ENCODE assay signal across 17 cellular contexts in genomic region chr7:81625311-81625651, GRCh38.
DNase-seq lines count a peak whose midpoint lies in the region; ATAC-seq, FAIRE-seq and TF ChIP-seq lines count a peak whose summit lies in the region.
"Had no signal": no experiment of that assay in that cellular context is flagged by ENCODE, and none has a peak within 500 bp of the region (broad histone marks: within the 10 kb centered on the region; RNA-seq: fewer than 3 reads in every experiment).

No MANE protein-coding gene starts in this region.

- no peaks in the 10 kb centered on the region for H3K4me1 Mint-ChIP-seq in activated naive CD8-positive, alpha-beta T cell treated with anti-CD3 and anti-CD28 coated beads, Interleukin-2, amount 50 U/mL, for 24 hours
- H3K4me1 Mint-ChIP-seq: CD14-positive monocyte had no signal

- H3K4me1 ChIP-seq in kidney (ENCODE audit: control insufficient read depth in 1 of 2, insufficient read depth in 1 of 2, low read depth in 1 of 2, low read length in 2 of 2) (peaks cover 0 to 6% of the 10 kb centered on the region in 2 donors), skeletal muscle satellite cell (ENCODE audit: control insufficient read depth, insufficient read depth, low read length) (peaks cover 59% of the 10 kb centered on the region)

- H3K9ac ChIP-seq in SK-N-MC (ENCODE audit: insufficient read length): no peak overlapping the region
- no peak overlapping the region for H3K9ac ChIP-seq in kidney (ENCODE audit: low read length in 2 of 2)
- peak overlapping the region; percentile 69 for H3K9ac ChIP-seq in skeletal muscle satellite cell (ENCODE audit: low read depth, low read length)

- H3K4me2 ChIP-seq in skeletal muscle satellite cell (ENCODE audit: low read length): peak overlapping the region; percentile 31

- no peaks in the 10 kb centered on the region for H3K27me3 Mint-ChIP-seq in activated naive CD8-positive, alpha-beta T cell treated with anti-CD3 and anti-CD28 coated beads, Interleukin-2, amount 50 U/mL, for 24 hours

- ATAC-seq in HG03196 (IDR thresholded peaks at IDR 0.05; ENCODE audit: unreplicated experiment): no peak
- no peak for ATAC-seq in activated naive CD8-positive, alpha-beta T cell treated with anti-CD3 and anti-CD28 coated beads, Interleukin-2, amount 50 U/mL, for 24 hours

- H3K36me3 ChIP-seq in SK-N-MC (ENCODE audit: insufficient read depth, low read length) (no peaks in the 10 kb centered on the region), kidney (ENCODE audit: control insufficient read depth in 1 of 2, insufficient read depth in 2 of 2, low read length in 2 of 2) (no peaks in the 10 kb centered on the region), skeletal muscle satellite cell (ENCODE audit: insufficient read depth, low read length) (no peaks in the 10 kb centered on the region)

- no peaks in the 10 kb centered on the region for H3K36me3 Mint-ChIP-seq in activated naive CD8-positive, alpha-beta T cell treated with anti-CD3 and anti-CD28 coated beads, Interleukin-2, amount 50 U/mL, for 24 hours (ENCODE audit: low read depth)
- H3K36me3 Mint-ChIP-seq: CD14-positive monocyte had no signal

- H3K27ac ChIP-seq in SK-N-MC (no peak overlapping the region; the same call in 1 of the 2 replicates), kidney (ENCODE audit: low read depth in 2 of 2, low read length in 2 of 2) (no peak overlapping the region), coronary artery (no peak overlapping the region)

- no peak for TF ChIP-seq CTCF in kidney (IDR thresholded peaks at IDR 0.05; ENCODE audit: borderline replicate concordance, extremely low read depth, insufficient read depth)
- TF ChIP-seq CTCF in coronary artery (IDR thresholded peaks at IDR 0.05): no peak

- DNase-seq in SK-N-MC (ENCODE audit: low read depth, low spot score) (no peak), kidney (no peak), coronary artery (ENCODE audit: low spot score) (no peak)
- no peak for DNase-seq in activated naive CD8-positive, alpha-beta T cell treated with anti-CD3 and anti-CD28 coated beads, Interleukin-2, amount 50 U/mL, for 24 hours
- DNase-seq: DMS 273 treated with DMSO at 0.1 percent for 48 hours, DND-41, H7, NCI-H1105, NCI-H2081, NCI-H2171 treated with DMSO at 0.1 percent for 48 hours, NCI-H69, SHP77 had no signal

- H3K4me3 Mint-ChIP-seq in activated naive CD8-positive, alpha-beta T cell treated with anti-CD3 and anti-CD28 coated beads, Interleukin-2, amount 50 U/mL, for 24 hours: no peak overlapping the region
- H3K4me3 Mint-ChIP-seq: CD14-positive monocyte had no signal

- FAIRE-seq in G401.6 (lab: Jason Lieb, UNC) (peak; percentile 33), kidney (lab: Jason Lieb, UNC) (peak; percentile 19)
- FAIRE-seq: HTR-8/SVneo had no signal

- H3K27me3 ChIP-seq in skeletal muscle satellite cell (ENCODE audit: control insufficient read depth, insufficient read depth, low read length): no peaks in the 10 kb centered on the region

- H3K9me3 ChIP-seq in SK-N-MC (ENCODE audit: low read depth, low read length): no peaks in the 10 kb centered on the region
- no peaks in the 10 kb centered on the region for H3K9me3 ChIP-seq in kidney (ENCODE audit: control insufficient read depth in 1 of 2, low read length in 2 of 2)
- H3K9me3 ChIP-seq in skeletal muscle satellite cell (replicated peaks; ENCODE audit: low read length): no peaks in the 10 kb centered on the region

- intact Hi-C loops in kidney (cut with DNase I): no loop called here

- no peak overlapping the region for H3K27ac Mint-ChIP-seq in activated naive CD8-positive, alpha-beta T cell treated with anti-CD3 and anti-CD28 coated beads, Interleukin-2, amount 50 U/mL, for 24 hours
- H3K27ac Mint-ChIP-seq: CD14-positive monocyte had no signal

- H3K9me3 Mint-ChIP-seq in activated naive CD8-positive, alpha-beta T cell treated with anti-CD3 and anti-CD28 coated beads, Interleukin-2, amount 50 U/mL, for 24 hours: peaks cover 4% of the 10 kb centered on the region
- H3K9me3 Mint-ChIP-seq: CD14-positive monocyte had no signal

- H3K4me3 ChIP-seq in SK-N-MC: 0 out of 2 replicates have a peak overlapping the region, but pooled peaks have one; percentile 16
- no peak overlapping the region for H3K4me3 ChIP-seq in kidney (ENCODE audit: low read length in 2 of 2)
- H3K4me3 ChIP-seq in skeletal muscle satellite cell (ENCODE audit: low read length): no peak overlapping the region
- H3K4me3 ChIP-seq in coronary artery: no peak overlapping the region
